10 cellular contexts compared by ENCODE assay signal in genomic region chr5:81579525-81579924, GRCh38.
DNase-seq lines count a peak whose midpoint lies in the region; ATAC-seq, FAIRE-seq and TF ChIP-seq lines count a peak whose summit lies in the region.
"Had no signal": no experiment of that assay in that cellular context is flagged by ENCODE, and none has a peak within 500 bp of the region (broad histone marks: within the 10 kb centered on the region; RNA-seq: fewer than 3 reads in every experiment).

No MANE protein-coding gene starts in this region.

- ATAC-seq in GM19043 (IDR thresholded peaks at IDR 0.05; ENCODE audit: low read depth, unreplicated experiment) (peak; percentile 89), GM12878 (peak; percentile 96), left colon (no peak)

- H3K27ac ChIP-seq in GM12878 (ENCODE audit: control insufficient read depth, insufficient read depth) (no peak overlapping the region), adrenal gland (no peak overlapping the region), colonic mucosa (no peak overlapping the region)
- H3K27ac ChIP-seq: upper lobe of left lung had no signal

- TF ChIP-seq EP300 in GM12878 (IDR thresholded peaks at IDR 0.05; ENCODE audit: borderline replicate concordance in 1 of 2, control insufficient read depth in 1 of 2, low read depth in 2 of 2, low read length in 2 of 2): no peak

- SMC1A ChIA-PET in GM12878 (lab: Charles Lee; ENCODE audit: uncharacterized antibody, unreplicated experiment): interaction anchor here (0.8 to 1.4 kb wide), 3 partner anchors 8 to 10 kb away, joined by 3 to 4 read pairs (median 4); no protein-coding TSS in a partner anchor

- no peaks in the 10 kb centered on the region for H4K20me1 ChIP-seq in GM12878 (ENCODE audit: control insufficient read depth, insufficient read depth)

- DNase-seq in AG08395 (ENCODE audit: low spot score) (peak; percentile 7), NCI-H1436 (lab: John Stamatoyannopoulos, UW) (peak; percentile 73), GM12878 (ENCODE audit: low read depth, low spot score) (no peak), adrenal gland (no peak), left colon (no peak), glomerular visceral epithelial cell (ENCODE audit: extremely low spot score) (no peak), colonic mucosa (no peak)
- DNase-seq: activated CD4-positive, alpha-beta T cell treated with anti-CD3 and anti-CD28 coated beads, Interleukin-2, amount 50 U/mL, for 1 hour; upper lobe of left lung had no signal

- no peak overlapping the region for H3K4me2 ChIP-seq in GM12878 (ENCODE audit: control insufficient read depth, insufficient read depth)

- WGBS in GM12878 (ENCODE audit: insufficient coverage, insufficient replicate concordance, low lambda C conversion rate, missing lambda C conversion rate): 100% methylated on average over 1 of the region's 1 CpG
- 44 to 56% (median 53%) methylated on average over 1 of the region's 1 CpG for WGBS in adrenal gland, 4 donors

- in situ Hi-C loops in GM12878 (cut with MboI): no loop called here

- TF ChIP-seq RAD21 in GM12878 (IDR thresholded peaks at IDR 0.05; ENCODE audit: insufficient read depth, low read depth, low read length): no peak

- H2AFZ ChIP-seq in GM12878 (ENCODE audit: control insufficient read depth, low read depth, low read length): no peak overlapping the region

- H3K9me3 ChIP-seq in GM12878 (replicated peaks; ENCODE audit: control insufficient read depth, insufficient read depth, low read length) (no peaks in the 10 kb centered on the region), adrenal gland (replicated peaks in 1 of 3) (peaks cover 0 to 3% (median 0%) of the 10 kb centered on the region in 3 donors), colonic mucosa (no peaks in the 10 kb centered on the region)
- H3K9me3 ChIP-seq: upper lobe of left lung had no signal

- intact Hi-C loops in GM12878 (cut with micrococcal nuclease; ENCODE audit: unreplicated experiment) (no loop called here), adrenal gland (cut with DNase I) (no loop called here), left colon (cut with DNase I, micrococcal nuclease) (no loop called here), colonic mucosa (cut with DNase I) (no loop called here)

- POLR2A ChIA-PET in GM12878 (lab: Charles Lee): no interaction called here

- RAD21 ChIA-PET in GM12878 (lab: Charles Lee; ENCODE audit: unreplicated experiment): interaction anchor here (1.4 kb wide), 1 partner anchor 52 kb away, joined by 3 read pairs; no protein-coding TSS in a partner anchor

- TF ChIP-seq POLR2A in GM12878 (IDR thresholded peaks at IDR 0.05; ENCODE audit: low read depth, low read length) (no peak), adrenal gland (IDR thresholded peaks at IDR 0.05) (no peak)

- CTCF ChIA-PET in GM12878 (lab: Yijun Ruan, JAX): interaction anchor here (0.8 to 1.2 kb wide), 3 partner anchors 9 to 36 kb away, joined by 3 to 6 read pairs (median 3); no protein-coding TSS in a partner anchor

- H3K9ac ChIP-seq in GM12878 (ENCODE audit: control insufficient read depth, insufficient read depth, low read length) (no peak overlapping the region), colonic mucosa (ENCODE audit: low read depth in 2 of 2, low read length in 2 of 2) (no peak overlapping the region)

- FAIRE-seq in GM12878 (lab: Jason Lieb, UNC): no peak

- H3K4me1 ChIP-seq in GM12878 (ENCODE audit: control insufficient read depth, insufficient read depth, low read length) (no peaks in the 10 kb centered on the region), adrenal gland (replicated peaks in 1 of 2) (peaks cover 7 to 8% of the 10 kb centered on the region in 2 donors), colonic mucosa (no peaks in the 10 kb centered on the region)

- no peaks in the 10 kb centered on the region for H3K79me2 ChIP-seq in GM12878 (ENCODE audit: control insufficient read depth, insufficient read depth, low read length)

- no peaks in the 10 kb centered on the region; a peak in 1 of 4 replicates for H3K36me3 ChIP-seq in GM12878 (ENCODE audit: control insufficient read depth in 2 of 2, insufficient read depth in 2 of 2, low read length in 1 of 2)
- H3K36me3 ChIP-seq in adrenal gland (replicated peaks in 1 of 2): no peaks in the 10 kb centered on the region
- H3K36me3 ChIP-seq in colonic mucosa: no peaks in the 10 kb centered on the region
- H3K36me3 ChIP-seq: upper lobe of left lung had no signal

- no peak for TF ChIP-seq CTCF in GM12878 (IDR thresholded peaks at IDR 0.05 in 2 of 3, conservative IDR thresholded peaks at IDR 0.05 in 1 of 3; ENCODE audit: control insufficient read depth in 2 of 3, extremely low read depth in 1 of 3, insufficient read depth in 1 of 3, low read depth in 3 of 3, low read length in 3 of 3)
- TF ChIP-seq CTCF in adrenal gland (IDR thresholded peaks at IDR 0.05): no peak
- no peak for TF ChIP-seq CTCF in colonic mucosa (IDR thresholded peaks at IDR 0.05)

- H3K4me3 ChIP-seq in GM12878 (no peak overlapping the region), adrenal gland (no peak overlapping the region), colonic mucosa (no peak overlapping the region)
- H3K4me3 ChIP-seq: upper lobe of left lung had no signal

- H3K27me3 ChIP-seq in GM12878 (replicated peaks in 1 of 2; ENCODE audit: control insufficient read depth in 2 of 2, insufficient read depth in 2 of 2, low read length in 1 of 2) (no peaks in the 10 kb centered on the region), adrenal gland (no peaks in the 10 kb centered on the region), colonic mucosa (no peaks in the 10 kb centered on the region)
- H3K27me3 ChIP-seq: upper lobe of left lung had no signal

- no TSS peak for BruUV-seq in GM12878 (replicated peaks; lab: Mats Ljungman, UMichigan)

TF ChIP-seq in GM12878, 131 proteins besides CTCF, POLR2A, EP300 and RAD21:
- TF ChIP-seq GABPA (IDR thresholded peaks at IDR 0.05; ENCODE audit: low read depth) (0 out of 2 replicates have a peak, but pooled peaks have one; percentile 25), ZBTB40 (IDR thresholded peaks at IDR 0.05; ENCODE audit: borderline replicate concordance) (no peak)

Comparison
In these comparisons a context has a peak if more than half of its experiments do, and no peak if none do; other contexts are left out.
1. DNase-seq: peak in AG08395 (single experiment) and NCI-H1436 (single experiment); none in GM12878 (single experiment), adrenal gland (0 of 7), left colon (0 of 2), glomerular visceral epithelial cell (single experiment) and colonic mucosa (single experiment).